ENCODE assay signal across 1 cellular context in genomic region chr11:45846174-45846675, GRCh38.
TF ChIP-seq lines count a peak whose summit lies in the region.

No MANE protein-coding gene starts in this region.

TF ChIP-seq in K562, 482 proteins besides CTCF, POLR2A, EP300 and RAD21:
- TF ChIP-seq PYGO2 (tag; IDR thresholded peaks at IDR 0.05) (no peak), SPI1 (IDR thresholded peaks at IDR 0.05; ENCODE audit: borderline replicate concordance, low read depth, low read length) (no peak), SMARCC2 (IDR thresholded peaks at IDR 0.05; ENCODE audit: low read depth) (no peak), BCLAF1 (IDR thresholded peaks at IDR 0.05; ENCODE audit: borderline replicate concordance in 1 of 2, control insufficient read depth in 1 of 2, low read depth in 2 of 2, low read length in 1 of 2) (no peak)
